8 cellular contexts compared by ENCODE assay signal in the genomic region with DNA sequence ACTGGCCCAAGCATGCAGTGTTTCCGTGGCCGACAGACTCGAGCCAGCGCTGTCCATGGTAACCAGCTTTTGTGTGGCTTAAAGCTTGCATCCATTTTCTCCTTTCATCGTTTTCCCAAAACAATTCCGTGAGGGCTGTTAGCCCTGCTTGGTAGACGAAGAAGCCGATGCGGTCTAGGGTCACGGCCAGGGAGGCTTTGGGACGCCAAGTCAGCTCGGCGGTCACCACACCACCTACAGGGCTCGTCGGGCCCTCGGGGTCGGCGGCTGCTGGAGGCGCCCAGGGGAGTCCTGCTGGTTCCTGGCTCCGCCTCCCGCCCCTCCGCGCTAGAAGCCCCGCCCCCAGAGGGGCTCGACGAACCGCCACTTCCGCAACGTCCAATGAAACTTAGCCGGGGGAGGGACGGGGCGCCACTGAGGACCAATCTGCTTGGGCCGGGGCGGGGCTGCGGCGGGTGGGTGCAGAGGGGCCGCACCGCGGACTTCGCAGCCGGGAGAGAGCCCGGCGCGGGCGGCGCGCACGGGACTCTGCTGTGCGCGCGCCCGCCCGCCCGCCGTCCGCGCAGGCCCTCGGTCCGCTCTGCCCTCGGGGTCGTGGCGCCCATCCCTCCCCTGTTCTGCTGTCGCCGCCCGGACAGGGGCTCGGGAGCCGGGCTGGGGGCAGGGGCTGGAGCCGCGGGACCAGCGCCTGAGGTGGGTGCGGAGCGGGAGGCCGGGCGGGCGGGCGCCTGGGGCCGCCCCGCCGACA. TPM values are rescaled to one million over a fixed set of nuclear protein-coding genes. Genes with fewer than 3 reads are reported as not detected.
DNase-seq lines count a peak whose midpoint lies in the region; ATAC-seq, FAIRE-seq and TF ChIP-seq lines count a peak whose summit lies in the region.

A gene with protein sequence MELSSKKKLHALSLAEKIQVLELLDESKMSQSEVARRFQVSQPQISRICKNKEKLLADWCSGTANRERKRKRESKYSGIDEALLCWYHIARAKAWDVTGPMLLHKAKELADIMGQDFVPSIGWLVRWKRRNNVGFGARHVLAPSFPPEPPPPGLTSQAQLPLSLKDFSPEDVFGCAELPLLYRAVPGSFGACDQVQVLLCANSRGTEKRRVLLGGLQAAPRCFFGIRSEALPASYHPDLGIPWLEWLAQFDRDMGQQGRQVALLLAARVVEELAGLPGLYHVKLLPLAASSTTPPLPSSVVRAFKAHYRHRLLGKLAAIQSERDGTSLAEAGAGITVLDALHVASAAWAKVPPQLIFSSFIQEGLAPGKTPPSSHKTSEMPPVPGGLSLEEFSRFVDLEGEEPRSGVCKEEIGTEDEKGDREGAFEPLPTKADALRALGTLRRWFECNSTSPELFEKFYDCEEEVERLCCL (plus strand): TSS at position 487 of the 748 bp plus-strand sequence. CDS start 1,058 bp downstream, outside the sequence.

- FAIRE-seq in D721Med (lab: Jason Lieb, UNC): no peak

- H3K4me3 ChIP-seq in OCI-LY1 (ENCODE audit: low read depth, low read length, poor library complexity, severe bottlenecking): peak within 1 kb of the TSS; percentile 70
- peak within 1 kb of the TSS; percentile 55 for H3K4me3 ChIP-seq in epithelial cell of esophagus (ENCODE audit: low read length)
- H3K4me3 ChIP-seq in mucosa of descending colon: peak within 1 kb of the TSS; percentile 27

- TF ChIP-seq CTCF in D721Med (IDR thresholded peaks at IDR 0.05; ENCODE audit: insufficient read depth, missing control alignments) (no peak), OCI-LY1 (IDR thresholded peaks at IDR 0.05; ENCODE audit: low read length) (no peak), epithelial cell of esophagus (IDR thresholded peaks at IDR 0.05; ENCODE audit: insufficient read depth, low read depth, low read length, missing control alignments) (no peak), mucosa of descending colon (IDR thresholded peaks at IDR 0.05) (no peak)

- ATAC-seq in GM21526 (IDR thresholded peaks at IDR 0.05; ENCODE audit: low FRiP score, unreplicated experiment) (peak; percentile 69), mucosa of descending colon (peak; percentile 94)

- H3K27ac ChIP-seq in OCI-LY1 (ENCODE audit: low read depth, low read length, poor library complexity, severe bottlenecking): no peak within 1 kb of the TSS

- peak; percentile 99 for DNase-seq in D721Med (ENCODE audit: insufficient read length, low spot score)
- DNase-seq in HuH-7.5 (ENCODE audit: low spot score): peak; percentile 95
- DNase-seq in activated T-cell treated with anti-CD3 and anti-CD28 coated beads for 1 hour (ENCODE audit: low read depth): peak; percentile 98
- DNase-seq in epithelial cell of esophagus (ENCODE audit: low read depth): peak; percentile 96
- peak; percentile 98 to 99 (median 98) for DNase-seq in mucosa of descending colon
- peak; percentile 97 to 99 for DNase-seq in stimulated activated CD8-positive, alpha-beta memory T cell treated with anti-CD3 and anti-CD28 coated beads, Interleukin-2, amount 100 ng/mL, for 48 hours (ENCODE audit: low read depth in 2 of 2)

- H3K9me2 ChIP-seq in OCI-LY1 (ENCODE audit: low read depth, low read length): no peaks in the 10 kb centered on the region

- no peaks in the 10 kb centered on the region for H4K20me1 ChIP-seq in OCI-LY1 (ENCODE audit: insufficient read depth, low read length)

- H3F3A ChIP-seq in OCI-LY1 (ENCODE audit: insufficient read depth, low read length): no peaks in the 10 kb centered on the region; the same call in none of the 2 replicates

- peaks cover 32% of the 10 kb centered on the region for H3K36me3 ChIP-seq in OCI-LY1 (ENCODE audit: insufficient read depth, low read length)
- H3K36me3 ChIP-seq in mucosa of descending colon (ENCODE audit: low read depth): peaks cover 7% of the 10 kb centered on the region

- intact Hi-C loops in mucosa of descending colon (cut with DNase I, micrococcal nuclease): no loop called here

- H3K27me3 ChIP-seq in OCI-LY1 (ENCODE audit: insufficient read depth, low read length): peaks cover 7% of the 10 kb centered on the region; the same call in 1 of the 2 replicates

- H3K9ac ChIP-seq in OCI-LY1 (ENCODE audit: low read length): peak within 1 kb of the TSS; percentile 70

- H3K4me1 ChIP-seq in OCI-LY1 (ENCODE audit: insufficient read depth, low read length, severe bottlenecking): peaks cover 3% of the 10 kb centered on the region
- peaks cover 11% of the 10 kb centered on the region for H3K4me1 ChIP-seq in mucosa of descending colon (ENCODE audit: low read depth)

- H3K79me2 ChIP-seq in OCI-LY1 (ENCODE audit: insufficient read depth, low read length): no peaks in the 10 kb centered on the region

- H2AFZ ChIP-seq in OCI-LY1 (ENCODE audit: low read length): no peak within 1 kb of the TSS

- H3K9me3 ChIP-seq in OCI-LY1 (ENCODE audit: low read length) (no peaks in the 10 kb centered on the region), mucosa of descending colon (no peaks in the 10 kb centered on the region)

- H3K4me2 ChIP-seq in OCI-LY1 (ENCODE audit: low read length): peak within 1 kb of the TSS; percentile 80

RNA-seq across cellular contexts. Expression of the gene that starts here (rescaled TPM):
- total RNA-seq in mucosa of descending colon: under 1 TPM in 2 of 3 donors, not detected in 1; 0.14 to 0.53 TPM

Comparison
In these comparisons a context has a peak if more than half of its experiments do, and no peak if none do; other contexts are left out.
1. Peak in DNase-seq, ATAC-seq and H3K4me3 ChIP-seq in mucosa of descending colon; RNA of the gene not detected or under 1 TPM.